ENCODE assay signal across 1 cellular context in the genomic region with DNA sequence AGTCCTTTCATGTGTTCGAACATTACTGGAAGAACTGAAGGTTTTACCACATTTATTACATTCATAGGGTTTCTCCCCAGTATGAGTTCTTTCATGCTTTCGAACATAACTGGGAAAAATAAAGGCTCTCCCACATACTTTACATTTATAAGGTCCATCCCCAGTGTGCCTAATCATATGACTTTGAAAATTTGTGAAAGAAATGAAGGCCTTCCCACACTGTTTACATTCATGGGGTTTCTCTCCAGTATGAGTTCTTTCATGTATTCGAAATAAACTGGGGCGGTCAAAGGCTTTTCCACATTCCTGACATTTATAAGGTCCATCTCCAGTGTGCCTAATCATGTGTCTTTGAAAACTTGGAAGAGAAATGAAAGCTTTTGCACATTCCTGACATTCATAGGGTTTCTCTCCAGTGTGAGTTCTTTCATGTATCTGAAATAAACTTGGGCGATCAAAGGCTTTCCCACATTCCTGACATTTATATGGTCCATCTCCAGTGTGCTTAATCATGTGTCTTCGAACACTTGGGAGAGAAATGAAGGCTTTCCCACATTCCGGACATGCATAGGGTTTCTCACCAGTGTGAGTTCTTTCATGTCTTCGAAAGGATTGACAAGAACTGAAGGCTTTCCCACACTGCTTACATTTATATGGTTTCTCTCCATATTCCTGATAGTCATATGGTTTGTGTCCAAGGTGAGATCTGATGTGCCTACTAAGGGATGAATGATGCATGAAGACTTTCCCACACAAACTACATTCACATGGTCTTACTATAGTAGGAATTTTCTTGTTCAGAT.
TF ChIP-seq lines count a peak whose summit lies in the region.

No MANE protein-coding gene starts in this region.

TF ChIP-seq in H1, 55 proteins besides CTCF, POLR2A, EP300 and RAD21:
- TF ChIP-seq RXRA (IDR thresholded peaks at IDR 0.05; ENCODE audit: insufficient read depth, low read depth, low read length): no peak
- TF ChIP-seq JUND (IDR thresholded peaks at IDR 0.05; ENCODE audit: low read length): no peak
- no peak for TF ChIP-seq NRF1 (IDR thresholded peaks at IDR 0.05; ENCODE audit: low read depth, low read length)
- TF ChIP-seq TCF12 (IDR thresholded peaks at IDR 0.05; ENCODE audit: low read depth, low read length): no peak
- no peak for TF ChIP-seq SIX5 (IDR thresholded peaks at IDR 0.05; ENCODE audit: low read depth, low read length)
- TF ChIP-seq, protein P1, sequence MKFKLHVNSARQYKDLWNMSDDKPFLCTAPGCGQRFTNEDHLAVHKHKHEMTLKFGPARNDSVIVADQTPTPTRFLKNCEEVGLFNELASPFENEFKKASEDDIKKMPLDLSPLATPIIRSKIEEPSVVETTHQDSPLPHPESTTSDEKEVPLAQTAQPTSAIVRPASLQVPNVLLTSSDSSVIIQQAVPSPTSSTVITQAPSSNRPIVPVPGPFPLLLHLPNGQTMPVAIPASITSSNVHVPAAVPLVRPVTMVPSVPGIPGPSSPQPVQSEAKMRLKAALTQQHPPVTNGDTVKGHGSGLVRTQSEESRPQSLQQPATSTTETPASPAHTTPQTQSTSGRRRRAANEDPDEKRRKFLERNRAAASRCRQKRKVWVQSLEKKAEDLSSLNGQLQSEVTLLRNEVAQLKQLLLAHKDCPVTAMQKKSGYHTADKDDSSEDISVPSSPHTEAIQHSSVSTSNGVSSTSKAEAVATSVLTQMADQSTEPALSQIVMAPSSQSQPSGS (IDR thresholded peaks at IDR 0.05; ENCODE audit: low read length): no peak
- TF ChIP-seq EGR1 (IDR thresholded peaks at IDR 0.05; ENCODE audit: borderline replicate concordance, low read depth, low read length): no peak
- TF ChIP-seq HDAC2 (IDR thresholded peaks at IDR 0.05; ENCODE audit: borderline replicate concordance in 1 of 2, low read depth in 2 of 2, low read length in 2 of 2): 0 out of 4 replicates have a peak, but pooled peaks of 1 of the 2 experiments have one; percentile 40
- no peak for TF ChIP-seq CHD2 (IDR thresholded peaks at IDR 0.05; ENCODE audit: low read length)
- TF ChIP-seq CHD1 (IDR thresholded peaks at IDR 0.05; ENCODE audit: low read depth, low read length): no peak
- peak; percentile 67; the same call in 1 of the 2 replicates for TF ChIP-seq GTF2F1 (IDR thresholded peaks at IDR 0.05; ENCODE audit: borderline replicate concordance, low read depth, low read length)
- TF ChIP-seq EZH2 (IDR thresholded peaks at IDR 0.05; ENCODE audit: low read depth, low read length, severe bottlenecking): no peak
- TF ChIP-seq SP4 (IDR thresholded peaks at IDR 0.05; ENCODE audit: low read length): no peak
- TF ChIP-seq, protein P2, sequence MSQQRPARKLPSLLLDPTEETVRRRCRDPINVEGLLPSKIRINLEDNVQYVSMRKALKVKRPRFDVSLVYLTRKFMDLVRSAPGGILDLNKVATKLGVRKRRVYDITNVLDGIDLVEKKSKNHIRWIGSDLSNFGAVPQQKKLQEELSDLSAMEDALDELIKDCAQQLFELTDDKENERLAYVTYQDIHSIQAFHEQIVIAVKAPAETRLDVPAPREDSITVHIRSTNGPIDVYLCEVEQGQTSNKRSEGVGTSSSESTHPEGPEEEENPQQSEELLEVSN (IDR thresholded peaks at IDR 0.05): no peak
- TF ChIP-seq YY1 (IDR thresholded peaks at IDR 0.05; ENCODE audit: low read depth, low read length): no peak
- no peak for TF ChIP-seq RBBP5 (IDR thresholded peaks at IDR 0.05; ENCODE audit: borderline replicate concordance, low read depth, low read length)
- TF ChIP-seq ZNF274 (IDR thresholded peaks at IDR 0.05; ENCODE audit: borderline replicate concordance, extremely low read depth, low read length): peak; percentile 96
- TF ChIP-seq POLR2AphosphoS5 (IDR thresholded peaks at IDR 0.05; ENCODE audit: low read depth, low read length): no peak
- no peak for TF ChIP-seq TBP (IDR thresholded peaks at IDR 0.05; ENCODE audit: low read depth, low read length)
- peak; percentile 91; the same call in 1 of the 2 replicates for TF ChIP-seq KDM1A (IDR thresholded peaks at IDR 0.05; ENCODE audit: borderline replicate concordance, low read length)
- no peak for TF ChIP-seq RNF2 (IDR thresholded peaks at IDR 0.05; ENCODE audit: borderline replicate concordance, low read depth, low read length, missing control alignments, poor library complexity, severe bottlenecking)
